In genomic region chr1:44616991-44617702, GRCh38 we compare ENCODE assay signal across 8 cellular contexts. TPM values are rescaled to one million over a fixed set of nuclear protein-coding genes. Genes with fewer than 3 reads are reported as not detected.
A peak's percentile ranks its signal among the peaks of the same experiment; 100 is the strongest.
DNase-seq lines count a peak whose midpoint lies in the region; ATAC-seq and TF ChIP-seq lines count a peak whose summit lies in the region.

No MANE protein-coding gene starts in this region.

- DNase-seq in M059J (ENCODE audit: low read depth) (peak; percentile 82), left lung (no peak), NOMO-1 treated with dmso at 0.1 percent for 144 hours (lab: John Stamatoyannopoulos, UW; ENCODE audit: unreplicated experiment) (no peak)
- no peak for DNase-seq in stimulated activated CD4-positive, alpha-beta T cell treated with anti-CD3 and anti-CD28 coated beads, Interleukin-15, amount 100 ng/mL, for 24 hours
- DNase-seq in stimulated activated CD4-positive, alpha-beta T cell treated with anti-CD3 and anti-CD28 coated beads, Interleukin-4, amount 100 ng/mL, for 24 hours, result no peak

- peaks cover 16 to 24% of the 10 kb centered on the region in 2 donors for H3K27me3 ChIP-seq in duodenal mucosa (ENCODE audit: control insufficient read depth in 1 of 2, insufficient read depth in 2 of 2, low read length in 2 of 2)
- H3K27me3 ChIP-seq in left lung, result peaks cover 2 to 18% of the 10 kb centered on the region in 2 donors

- peak; percentile 45 for ATAC-seq in left lung
- ATAC-seq in GM21737 (IDR thresholded peaks at IDR 0.05; ENCODE audit: unreplicated experiment), result no peak

- H3K4me3 ChIP-seq in duodenal mucosa (ENCODE audit: low read depth in 1 of 2, low read length in 2 of 2) (peak overlapping the region; percentile 20 to 32), left lung (no peak overlapping the region)

- intact Hi-C loops in left lung (cut with DNase I), result no loop called here

- H3K36me3 ChIP-seq in duodenal mucosa (ENCODE audit: control insufficient read depth in 1 of 2, insufficient read depth in 2 of 2, low read length in 2 of 2) (no peaks in the 10 kb centered on the region), left lung (no peaks in the 10 kb centered on the region)

- no peak for TF ChIP-seq CTCF in left lung (IDR thresholded peaks at IDR 0.05)

- H3K27ac ChIP-seq in duodenal mucosa (ENCODE audit: low read depth, low read length) (no peak overlapping the region), left lung (no peak overlapping the region), temporal lobe (ENCODE audit: low read depth, low read length) (peak overlapping the region; percentile 51)

- peaks cover 4 to 10% of the 10 kb centered on the region in 2 donors for H3K4me1 ChIP-seq in duodenal mucosa (ENCODE audit: control insufficient read depth in 1 of 2, insufficient read depth in 2 of 2, low read length in 2 of 2)
- no peaks in the 10 kb centered on the region for H3K4me1 ChIP-seq in left lung

- no peak overlapping the region for H3K9ac ChIP-seq in duodenal mucosa (ENCODE audit: low read depth in 1 of 2, low read length in 2 of 2)

- H3K9me3 ChIP-seq in duodenal mucosa (ENCODE audit: control insufficient read depth in 1 of 2, low read length in 2 of 2) (no peaks in the 10 kb centered on the region), left lung (no peaks in the 10 kb centered on the region)

RNA-seq across cellular contexts. Expression of gene TMEM53, which starts 57.1 kb away (rescaled TPM):
- total RNA-seq in M059J (2014; rRNA removed; shearing (Covaris generic)), result 12.7 and 17.0 TPM in 2 replicates
- total RNA-seq in left lung, result 10 to 100 TPM; 17.1 to 18.8 TPM
- total RNA-seq in temporal lobe, result 2.0 TPM

RNA-seq across cellular contexts. Expression of gene ARMH1, which starts 57.4 kb away (rescaled TPM):
- 0.37 and 2.8 TPM in 2 replicates for total RNA-seq in M059J (2014; rRNA removed; shearing (Covaris generic))
- total RNA-seq in left lung (1 to 10 TPM; 4.0 to 6.4 TPM), temporal lobe (3.2 TPM)

Comparison
In these comparisons a context has a peak if more than half of its experiments do, and no peak if none do; other contexts are left out.
1. H3K4me3 ChIP-seq: peak in duodenal mucosa (2 of 2); none in left lung (0 of 2).